Comparison of ENCODE assay signal across 25 cellular contexts in genomic region chr15:61075741-61076140, GRCh38.
DNase-seq lines count a peak whose midpoint lies in the region; ATAC-seq, FAIRE-seq and TF ChIP-seq lines count a peak whose summit lies in the region.
"Had no signal": no experiment of that assay in that cellular context is flagged by ENCODE, and none has a peak within 500 bp of the region (broad histone marks: within the 10 kb centered on the region; RNA-seq: fewer than 3 reads in every experiment).

No MANE protein-coding gene starts in this region.

- no peaks in the 10 kb centered on the region for H3K27me3 ChIP-seq in GM23338 (ENCODE audit: insufficient read depth)
- H3K27me3 ChIP-seq in OCI-LY3 (ENCODE audit: low read depth, low read length) = no peaks in the 10 kb centered on the region
- H3K27me3 ChIP-seq in H1 (replicated peaks in 1 of 4; ENCODE audit: control insufficient read depth in 3 of 4, extremely low read depth in 1 of 4, insufficient read depth in 3 of 4, low read length in 3 of 4) = no peaks in the 10 kb centered on the region
- no peaks in the 10 kb centered on the region for H3K27me3 ChIP-seq in neural progenitor cell
- H3K27me3 ChIP-seq in esophagus squamous epithelium = no peaks in the 10 kb centered on the region
- no peaks in the 10 kb centered on the region for H3K27me3 ChIP-seq in CD4-positive, alpha-beta memory T cell (ENCODE audit: insufficient read depth, low read length)
- H3K27me3 ChIP-seq: BE2C had no signal

- H3K23me2 ChIP-seq in H1 (ENCODE audit: low read depth, low read length) = no peaks in the 10 kb centered on the region; the same call in 1 of the 2 replicates

- 85% methylated on average over 6 of the region's 6 CpGs; no CpG with 5 or more reads in 1 of the 2 experiments for WGBS in H1 (ENCODE audit: extremely low coverage in 1 of 2, insufficient coverage in 1 of 2, insufficient read length in 1 of 2, insufficient replicate concordance in 2 of 2, low coverage in 1 of 2, low lambda C conversion rate in 2 of 2, missing lambda C conversion rate in 1 of 2), 2 experiments
- WGBS in esophagus squamous epithelium, 2 donors = 54 to 73% methylated on average over 3 to 6 of the region's 6 CpGs

- DNase-seq in GM23338 (ENCODE audit: low spot score) (no peak), H1 (ENCODE audit: low read depth in 1 of 2, low spot score in 2 of 2) (no peak), neural progenitor cell (ENCODE audit: low spot score) (peak; percentile 28), esophagus squamous epithelium (lab: John Stamatoyannopoulos, UW) (no peak), SW480 (ENCODE audit: low spot score) (no peak), GM12891 (ENCODE audit: insufficient read length, low spot score) (no peak)
- DNase-seq in CD4-positive, alpha-beta memory T cell = no peak
- DNase-seq: ACHN; BE2C; C1 segment of cervical spinal cord; CD4-positive, CD25-positive, alpha-beta regulatory T cell; DMS153; DND-41; EL; GOT3; Karpas-422; KBM-7 had no signal

- H3K27me3 Mint-ChIP-seq in GM23338 (ENCODE audit: insufficient read depth, low read depth, poor library complexity) = peaks cover 5% of the 10 kb centered on the region
- no peaks in the 10 kb centered on the region for H3K27me3 Mint-ChIP-seq in neural progenitor cell (ENCODE audit: insufficient read depth, low read depth)
- peaks cover 17 to 41% of the 10 kb centered on the region in 2 donors for H3K27me3 Mint-ChIP-seq in CD4-positive, alpha-beta memory T cell

- H3K36me3 Mint-ChIP-seq in GM23338 (ENCODE audit: low read depth) (no peaks in the 10 kb centered on the region; the same call in 2 of the 3 replicates), neural progenitor cell (no peaks in the 10 kb centered on the region)
- no peaks in the 10 kb centered on the region for H3K36me3 Mint-ChIP-seq in CD4-positive, alpha-beta memory T cell
- H3K36me3 Mint-ChIP-seq: CD4-positive, CD25-positive, alpha-beta regulatory T cell; IgD-negative memory B cell had no signal

- H3K4me1 ChIP-seq in GM23338 (ENCODE audit: insufficient read depth) (peaks cover 9% of the 10 kb centered on the region; the same call in 1 of the 2 replicates), OCI-LY3 (ENCODE audit: low read length) (peaks cover 26% of the 10 kb centered on the region), H1 (replicated peaks in 1 of 4; ENCODE audit: control insufficient read depth in 3 of 4, insufficient read depth in 4 of 4, low read length in 3 of 4) (no peaks in the 10 kb centered on the region), neural progenitor cell (peaks cover 5% of the 10 kb centered on the region), esophagus squamous epithelium (peaks cover 0 to 5% (median 0%) of the 10 kb centered on the region in 3 donors)
- no peaks in the 10 kb centered on the region for H3K4me1 ChIP-seq in CD4-positive, alpha-beta memory T cell (ENCODE audit: insufficient read depth, low read length)
- H3K4me1 ChIP-seq: HAP-1 had no signal

- no peak overlapping the region for H2BK12ac ChIP-seq in H1 (ENCODE audit: low read depth, low read length)

- H3K4me3 ChIP-seq in GM23338 (no peak overlapping the region), OCI-LY3 (ENCODE audit: low read length) (no peak overlapping the region), H1 (ENCODE audit: extremely low read depth in 1 of 4, insufficient read depth in 2 of 4, low read depth in 3 of 4, low read length in 4 of 4) (no peak overlapping the region), neural progenitor cell (no peak overlapping the region), esophagus squamous epithelium (no peak overlapping the region)
- H3K4me3 ChIP-seq in CD4-positive, alpha-beta memory T cell (ENCODE audit: low read length in 2 of 2) = no peak overlapping the region
- H3K4me3 ChIP-seq: HAP-1 had no signal

- H2BK120ac ChIP-seq in H1 (replicated peaks; ENCODE audit: low read depth, low read length) = no peak overlapping the region

- no peak overlapping the region for H3K4ac ChIP-seq in H1 (replicated peaks; ENCODE audit: insufficient read length, low read depth, low read length)

- H4K8ac ChIP-seq in H1 (ENCODE audit: extremely low read depth, insufficient read depth, low read length) = no peak overlapping the region

- TF ChIP-seq EP300 in H1 (IDR thresholded peaks at IDR 0.05; ENCODE audit: borderline replicate concordance in 1 of 2, low read depth in 2 of 2, low read length in 2 of 2) = no peak

- H3K4me2 ChIP-seq in GM23338 (no peak overlapping the region), OCI-LY3 (ENCODE audit: low read length) (peak overlapping the region; percentile 15), H1 (ENCODE audit: insufficient read depth in 1 of 2, low read depth in 2 of 2, low read length in 2 of 2) (no peak overlapping the region), neural progenitor cell (no peak overlapping the region)

- no peak overlapping the region for H3K56ac ChIP-seq in H1 (replicated peaks; ENCODE audit: insufficient read length, low read depth, low read length)

- H2BK20ac ChIP-seq in H1 (ENCODE audit: low read length) = peak overlapping the region; percentile 57; the same call in 1 of the 2 replicates

- H3K79me1 ChIP-seq in H1 (ENCODE audit: low read depth, low read length) = no peaks in the 10 kb centered on the region

- H3K27ac Mint-ChIP-seq in GM23338 = no peak overlapping the region
- H3K27ac Mint-ChIP-seq in neural progenitor cell = no peak overlapping the region
- no peak overlapping the region for H3K27ac Mint-ChIP-seq in CD4-positive, alpha-beta memory T cell
- H3K27ac Mint-ChIP-seq: CD4-positive, CD25-positive, alpha-beta regulatory T cell had no signal

- no peak overlapping the region for H4K91ac ChIP-seq in H1 (replicated peaks; ENCODE audit: insufficient read length, low read length)

- no peak overlapping the region for H2AFZ ChIP-seq in GM23338
- H2AFZ ChIP-seq in OCI-LY3 (ENCODE audit: low read depth, low read length) = peak overlapping the region; percentile 77; the same call in 1 of the 2 replicates
- H2AFZ ChIP-seq in H1 (ENCODE audit: low read length) = no peak overlapping the region
- no peak overlapping the region for H2AFZ ChIP-seq in neural progenitor cell (replicated peaks)

- no peak overlapping the region for H4K5ac ChIP-seq in H1 (ENCODE audit: insufficient read length, low read depth, low read length)

- H4K20me1 ChIP-seq in GM23338 (replicated peaks; ENCODE audit: insufficient read depth) (no peaks in the 10 kb centered on the region; the same call in 1 of the 2 replicates), OCI-LY3 (ENCODE audit: insufficient read depth, low read length) (no peaks in the 10 kb centered on the region), H1 (replicated peaks in 1 of 2; ENCODE audit: control insufficient read depth in 1 of 2, insufficient read depth in 2 of 2, low read length in 2 of 2) (no peaks in the 10 kb centered on the region), neural progenitor cell (ENCODE audit: low read depth) (no peaks in the 10 kb centered on the region)

- no peak overlapping the region for H2AK5ac ChIP-seq in H1 (ENCODE audit: low read depth, low read length)

- no peaks in the 10 kb centered on the region for H3K9me2 ChIP-seq in GM23338 (ENCODE audit: insufficient read depth)

- no peak overlapping the region for H2BK5ac ChIP-seq in H1 (ENCODE audit: low read depth, low read length)

- no peak overlapping the region for H3K4me3 Mint-ChIP-seq in GM23338
- no peak overlapping the region for H3K4me3 Mint-ChIP-seq in neural progenitor cell
- H3K4me3 Mint-ChIP-seq in CD4-positive, alpha-beta memory T cell = no peak overlapping the region
- H3K4me3 Mint-ChIP-seq: CD4-positive, CD25-positive, alpha-beta regulatory T cell had no signal

- no peaks in the 10 kb centered on the region for H3K9me3 ChIP-seq in OCI-LY3 (ENCODE audit: insufficient read depth, low read length)
- H3K9me3 ChIP-seq in H1 (ENCODE audit: insufficient read depth in 2 of 2, low read depth in 1 of 2, low read length in 1 of 2) = no peaks in the 10 kb centered on the region
- H3K9me3 ChIP-seq in neural progenitor cell (ENCODE audit: low read depth) = no peaks in the 10 kb centered on the region
- H3K9me3 ChIP-seq in esophagus squamous epithelium = no peaks in the 10 kb centered on the region
- H3K9me3 ChIP-seq in CD4-positive, alpha-beta memory T cell (ENCODE audit: control insufficient read depth in 1 of 2, low read length in 2 of 2) = no peaks in the 10 kb centered on the region
- H3K9me3 ChIP-seq: BE2C had no signal

- peak; percentile 71 for ATAC-seq in GM23338

- H3K9ac ChIP-seq in OCI-LY3 (ENCODE audit: low read length) (no peak overlapping the region), H1 (replicated peaks in 1 of 4; ENCODE audit: extremely low read depth in 1 of 4, low read depth in 3 of 4, low read length in 3 of 4) (no peak overlapping the region), neural progenitor cell (no peak overlapping the region)

- H3K4me1 Mint-ChIP-seq in GM23338 (peaks cover 32% of the 10 kb centered on the region), neural progenitor cell (peaks cover 33% of the 10 kb centered on the region)
- H3K4me1 Mint-ChIP-seq in CD4-positive, alpha-beta memory T cell = no peaks in the 10 kb centered on the region
- H3K4me1 Mint-ChIP-seq: IgD-negative memory B cell had no signal

- no peak overlapping the region for H3K23ac ChIP-seq in H1 (ENCODE audit: insufficient read length)

- H3K14ac ChIP-seq in H1 (ENCODE audit: insufficient read length) = no peak overlapping the region

- CTCF ChIA-PET in H1 (lab: Charles Lee; ENCODE audit: partially characterized antibody) = interaction anchor here (1.0 to 1.6 kb wide), 3 partner anchors 21 to 24 kb away, joined by 3 to 6 read pairs (median 3); no protein-coding TSS in a partner anchor
- CTCF ChIA-PET in CD4-positive, alpha-beta memory T cell (lab: Charles Lee; ENCODE audit: partially characterized antibody) = no interaction called here

- H2BK15ac ChIP-seq in H1 (ENCODE audit: low read length) = no peak overlapping the region; the same call in 1 of the 2 replicates

- TF ChIP-seq POLR2A in H1 (IDR thresholded peaks at IDR 0.05; ENCODE audit: control extremely low read depth in 1 of 2, low read depth in 2 of 2, low read length in 2 of 2) (no peak), esophagus squamous epithelium (IDR thresholded peaks at IDR 0.05) (no peak), GM12891 (IDR thresholded peaks at IDR 0.05; ENCODE audit: low read depth, low read length) (no peak)

- H3K9me3 Mint-ChIP-seq in GM23338 = no peaks in the 10 kb centered on the region
- no peaks in the 10 kb centered on the region for H3K9me3 Mint-ChIP-seq in neural progenitor cell
- no peaks in the 10 kb centered on the region for H3K9me3 Mint-ChIP-seq in CD4-positive, alpha-beta memory T cell
- H3K9me3 Mint-ChIP-seq: IgD-negative memory B cell had no signal

- H3K27ac ChIP-seq in GM23338 (ENCODE audit: low read depth) = no peak overlapping the region
- no peak overlapping the region for H3K27ac ChIP-seq in OCI-LY3 (ENCODE audit: low read length)
- no peak overlapping the region for H3K27ac ChIP-seq in H1 (ENCODE audit: low read depth, low read length)
- no peak overlapping the region for H3K27ac ChIP-seq in neural progenitor cell
- no peak overlapping the region for H3K27ac ChIP-seq in esophagus squamous epithelium
- H3K27ac ChIP-seq in CD4-positive, alpha-beta memory T cell (ENCODE audit: low read depth, low read length) = no peak overlapping the region

- no peaks in the 10 kb centered on the region for H3K79me2 ChIP-seq in GM23338 (replicated peaks; ENCODE audit: insufficient read depth)
- H3K79me2 ChIP-seq in OCI-LY3 (ENCODE audit: low read length) = no peaks in the 10 kb centered on the region
- H3K79me2 ChIP-seq in H1 (ENCODE audit: control insufficient read depth in 1 of 2, insufficient read depth in 2 of 2, low read length in 2 of 2) = no peaks in the 10 kb centered on the region
- no peaks in the 10 kb centered on the region for H3K79me2 ChIP-seq in neural progenitor cell (ENCODE audit: low read depth)

- POLR2A ChIA-PET in H1 (lab: Charles Lee; ENCODE audit: partially characterized antibody) = no interaction called here
- POLR2A ChIA-PET in CD4-positive, alpha-beta memory T cell (lab: Charles Lee; ENCODE audit: partially characterized antibody) = no interaction called here

- H3K36me3 ChIP-seq in GM23338 (ENCODE audit: insufficient read depth) (no peaks in the 10 kb centered on the region), OCI-LY3 (replicated peaks; ENCODE audit: low read depth, low read length) (no peaks in the 10 kb centered on the region), H1 (ENCODE audit: control insufficient read depth in 2 of 4, insufficient read depth in 4 of 4, low read length in 3 of 4) (no peaks in the 10 kb centered on the region), neural progenitor cell (no peaks in the 10 kb centered on the region), esophagus squamous epithelium (no peaks in the 10 kb centered on the region)
- H3K36me3 ChIP-seq in CD4-positive, alpha-beta memory T cell (ENCODE audit: insufficient read depth, low read length) = no peaks in the 10 kb centered on the region
- H3K36me3 ChIP-seq: BE2C, HAP-1 had no signal

- TF ChIP-seq CTCF in GM23338 (conservative IDR thresholded peaks at IDR 0.05; ENCODE audit: low read depth in 2 of 2) = no peak
- no peak for TF ChIP-seq CTCF in OCI-LY3 (IDR thresholded peaks at IDR 0.05; ENCODE audit: low read depth, low read length)
- TF ChIP-seq CTCF in H1 (IDR thresholded peaks at IDR 0.05; ENCODE audit: control extremely low read depth in 1 of 3, insufficient read depth in 1 of 3, low read depth in 1 of 3, low read length in 3 of 3) = no peak
- no peak for TF ChIP-seq CTCF in neural progenitor cell (IDR thresholded peaks at IDR 0.05)
- TF ChIP-seq CTCF in esophagus squamous epithelium (IDR thresholded peaks at IDR 0.05) = no peak

- no peak for TF ChIP-seq RAD21 in H1 (IDR thresholded peaks at IDR 0.05 in 1 of 2, conservative IDR thresholded peaks at IDR 0.05 in 1 of 2; ENCODE audit: low read depth in 2 of 2, low read length in 2 of 2)

- FAIRE-seq in H1 (lab: Jason Lieb, UNC) (no peak), GM12891 (lab: Jason Lieb, UNC) (no peak)
- FAIRE-seq: A204.1, G401.6, GM12892, GM18507, HTR-8/SVneo had no signal

- intact Hi-C loops in esophagus squamous epithelium (cut with DNase I) = no loop called here
- intact Hi-C loops in CD4-positive, alpha-beta memory T cell (cut with micrococcal nuclease) = no loop called here

- H3K18ac ChIP-seq in H1 (ENCODE audit: extremely low read depth, low read length) = no peak overlapping the region

- H3F3A ChIP-seq in GM23338 (replicated peaks; ENCODE audit: low read depth) = no peaks in the 10 kb centered on the region
- no peaks in the 10 kb centered on the region for H3F3A ChIP-seq in neural progenitor cell (ENCODE audit: low read depth)
